In genomic region chr17:56850591-56850990, GRCh38 we compare ENCODE assay signal across 22 cellular contexts.
"Had no signal": no experiment of that assay in that cellular context is flagged by ENCODE, and none has a peak within 500 bp of the region (broad histone marks: within the 10 kb centered on the region; RNA-seq: fewer than 3 reads in every experiment).

No MANE protein-coding gene starts in this region.

- ATAC-seq: activated CD4-positive, CD25-positive, alpha-beta regulatory T cell treated with anti-CD3 and anti-CD28 coated beads, Interleukin-2, amount 50 U/mL, for 24 hours; activated CD8-positive, alpha-beta memory T cell treated with anti-CD3 and anti-CD28 coated beads, Interleukin-2, amount 10 ng/mL, durations not matched to agents 7 days and 5 days; activated CD8-positive, alpha-beta T cell treated with anti-CD3 and anti-CD28 coated beads for 36 hours; gastrocnemius medialis; left ventricle myocardium superior; natural killer cell treated with Interleukin-12 subunit alpha and Interleukin-12 subunit beta and Interleukin-15 and Interleukin-18, amount 100 ng/mL, for 72 hours; stimulated activated naive CD8-positive, alpha-beta T cell treated with anti-CD3 and anti-CD28 coated beads, Interleukin-15, Interleukin-2, amounts not matched to agents 100 U/mL and 50 U/mL, for 24 hours had no signal

- H3K27ac ChIP-seq: breast epithelium, esophagus muscularis mucosa, gastrocnemius medialis, prostate gland, VCaP had no signal

- H3K9me3 ChIP-seq: breast epithelium, esophagus muscularis mucosa, gastrocnemius medialis, prostate gland, upper lobe of left lung had no signal

- H3K27me3 Mint-ChIP-seq: activated CD4-positive, alpha-beta T cell treated with anti-CD3 and anti-CD28 coated beads, Interleukin-2, amount 10 ng/mL, durations not matched to agents 24 days and 14 days; activated CD8-positive, alpha-beta memory T cell treated with anti-CD3 and anti-CD28 coated beads, Interleukin-2, amount 10 ng/mL, durations not matched to agents 7 days and 5 days; activated CD8-positive, alpha-beta T cell treated with anti-CD3 and anti-CD28 coated beads for 36 hours; central memory CD8-positive, alpha-beta T cell; natural killer cell treated with Interleukin-12 subunit alpha and Interleukin-12 subunit beta and Interleukin-15 and Interleukin-18, amount 100 ng/mL, for 72 hours had no signal

- H3K4me1 Mint-ChIP-seq: activated CD4-positive, alpha-beta T cell treated with anti-CD3 and anti-CD28 coated beads, Interleukin-2, amount 10 ng/mL, durations not matched to agents 24 days and 14 days; activated CD8-positive, alpha-beta memory T cell treated with anti-CD3 and anti-CD28 coated beads, Interleukin-2, amount 10 ng/mL, durations not matched to agents 7 days and 5 days had no signal

- H3K27ac Mint-ChIP-seq: activated CD4-positive, alpha-beta T cell treated with anti-CD3 and anti-CD28 coated beads, Interleukin-2, amount 10 ng/mL, durations not matched to agents 24 days and 14 days; activated CD8-positive, alpha-beta memory T cell treated with anti-CD3 and anti-CD28 coated beads, Interleukin-2, amount 10 ng/mL, durations not matched to agents 7 days and 5 days; activated CD8-positive, alpha-beta T cell treated with anti-CD3 and anti-CD28 coated beads for 36 hours; activated naive CD4-positive, alpha-beta T cell treated with anti-CD3 and anti-CD28 coated beads, Interleukin-2, amount 50 U/mL, for 72 hours; natural killer cell treated with Interleukin-12 subunit alpha and Interleukin-12 subunit beta and Interleukin-15 and Interleukin-18, amount 100 ng/mL, for 72 hours; T-helper 2 cell treated with Interferon-gamma antibody and Interleukin-4, amounts not matched to agents 5 μg/mL and 100 μg/mL, for 36 hours had no signal

- H3K4me1 ChIP-seq: breast epithelium, esophagus muscularis mucosa, gastrocnemius medialis, prostate gland had no signal

- H3K4me3 Mint-ChIP-seq: activated CD4-positive, alpha-beta T cell treated with anti-CD3 and anti-CD28 coated beads, Interleukin-2, amount 10 ng/mL, durations not matched to agents 24 days and 14 days; activated CD8-positive, alpha-beta memory T cell treated with anti-CD3 and anti-CD28 coated beads, Interleukin-2, amount 10 ng/mL, durations not matched to agents 7 days and 5 days; activated CD8-positive, alpha-beta T cell treated with anti-CD3 and anti-CD28 coated beads for 36 hours; central memory CD8-positive, alpha-beta T cell; natural killer cell treated with Interleukin-12 subunit alpha and Interleukin-12 subunit beta and Interleukin-15 and Interleukin-18, amount 100 ng/mL, for 72 hours; T-helper 2 cell treated with Interferon-gamma antibody and Interleukin-4, amounts not matched to agents 5 μg/mL and 100 μg/mL, for 36 hours had no signal

- H3K27me3 ChIP-seq: breast epithelium, esophagus muscularis mucosa, gastrocnemius medialis, upper lobe of left lung had no signal

- H3K4me3 ChIP-seq: breast epithelium, esophagus muscularis mucosa, gastrocnemius medialis, prostate gland, upper lobe of left lung had no signal

- DNase-seq: activated CD8-positive, alpha-beta memory T cell treated with anti-CD3 and anti-CD28 coated beads, Interleukin-2, amount 10 ng/mL, durations not matched to agents 7 days and 5 days; activated CD8-positive, alpha-beta T cell treated with anti-CD3 and anti-CD28 coated beads for 36 hours; activated T-cell treated with anti-CD3 and anti-CD28 coated beads for 4 hours; gastrocnemius medialis; head of caudate nucleus; hypothalamus; left ventricle myocardium superior; mammary epithelial cell; midbrain; stimulated activated CD4-positive, alpha-beta T cell treated with anti-CD3 and anti-CD28 coated beads, Interleukin-4, amount 100 ng/mL, for 24 hours; stimulated activated naive CD8-positive, alpha-beta T cell treated with anti-CD3 and anti-CD28 coated beads, Interleukin-15, Interleukin-2, amounts not matched to agents 100 U/mL and 50 U/mL, for 24 hours; upper lobe of left lung had no signal

- H3K36me3 ChIP-seq: breast epithelium, gastrocnemius medialis, prostate gland had no signal

- H3K9me3 Mint-ChIP-seq: activated CD4-positive, alpha-beta T cell treated with anti-CD3 and anti-CD28 coated beads, Interleukin-2, amount 10 ng/mL, durations not matched to agents 24 days and 14 days; activated CD8-positive, alpha-beta T cell treated with anti-CD3 and anti-CD28 coated beads for 36 hours; activated naive CD4-positive, alpha-beta T cell treated with anti-CD3 and anti-CD28 coated beads, Interleukin-2, amount 50 U/mL, for 72 hours; central memory CD8-positive, alpha-beta T cell; natural killer cell treated with Interleukin-12 subunit alpha and Interleukin-12 subunit beta and Interleukin-15 and Interleukin-18, amount 100 ng/mL, for 72 hours; T-helper 2 cell treated with Interferon-gamma antibody and Interleukin-4, amounts not matched to agents 5 μg/mL and 100 μg/mL, for 36 hours had no signal
